In the genomic region with DNA sequence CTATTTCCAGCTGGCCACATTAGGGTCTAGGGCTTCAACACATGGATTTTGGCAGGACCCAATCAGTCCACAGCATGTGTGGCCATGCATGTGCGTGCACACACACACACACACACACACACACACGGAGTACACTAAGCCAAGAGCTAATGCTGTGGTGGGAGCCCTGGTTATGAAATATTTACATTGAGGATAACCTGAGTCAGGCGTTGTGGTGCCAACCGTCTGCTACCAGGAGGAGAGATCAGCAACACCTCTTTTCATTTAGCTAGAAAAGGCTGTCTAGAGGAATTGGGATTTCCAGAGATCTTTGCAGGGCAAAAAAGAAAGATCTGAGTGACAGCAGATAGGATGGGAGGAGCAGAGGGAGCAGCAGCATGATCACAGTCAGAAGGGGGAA, we compare ENCODE assay signal across 20 cellular contexts.
DNase-seq lines count a peak whose midpoint lies in the region; ATAC-seq and TF ChIP-seq lines count a peak whose summit lies in the region.
"Had no signal": no experiment of that assay in that cellular context is flagged by ENCODE, and none has a peak within 500 bp of the region (broad histone marks: within the 10 kb centered on the region; RNA-seq: fewer than 3 reads in every experiment).

No MANE protein-coding gene starts in this region.

- TF ChIP-seq CTCF in fibroblast of villous mesenchyme (IDR thresholded peaks at IDR 0.05; ENCODE audit: insufficient read depth, low read depth, low read length) (no peak), GM10266 (IDR thresholded peaks at IDR 0.05; ENCODE audit: control insufficient read depth, insufficient read depth, low read depth, missing control alignments) (no peak)

- H3K4me3 ChIP-seq in fibroblast of villous mesenchyme (ENCODE audit: low read depth, low read length) = no peak overlapping the region
- H3K4me3 ChIP-seq: GM12878, GM23338, K562, PC-9 had no signal

- DNase-seq in NCI-H2227 (lab: John Stamatoyannopoulos, UW; ENCODE audit: unreplicated experiment) (peak; percentile 14), NCI-H2227 treated with DMSO at 0.1 percent for 48 hours (lab: John Stamatoyannopoulos, UW) (no peak), amniotic epithelial cell (ENCODE audit: low read depth) (peak; percentile 84), fibroblast of villous mesenchyme (ENCODE audit: low read depth) (peak; percentile 56), glomerular visceral epithelial cell (ENCODE audit: extremely low spot score) (no peak), GM10266 (ENCODE audit: extremely low spot score) (no peak), T-helper 2 cell (no peak)
- DNase-seq: BE2C; Caco-2; CD4-positive, CD25-positive, alpha-beta regulatory T cell; GF-D8; NCI-H1105 treated with DMSO at 0.1 percent for 48 hours; NCI-H1694; NCI-H2081 treated with DMSO at 0.1 percent for 48 hours; NCI-H510A treated with DMSO at 0.1 percent for 48 hours; PC-9 had no signal

- ATAC-seq in GM19395 (IDR thresholded peaks at IDR 0.05; ENCODE audit: unreplicated experiment) = no peak
- ATAC-seq: GM12878, GM23338, K562 had no signal

Comparison
In these comparisons a context has a peak if more than half of its experiments do, and no peak if none do; other contexts are left out.
1. DNase-seq: peak in NCI-H2227 (single experiment), amniotic epithelial cell (single experiment) and fibroblast of villous mesenchyme (single experiment); none in NCI-H2227 treated with DMSO at 0.1 percent for 48 hours (single experiment), glomerular visceral epithelial cell (single experiment), GM10266 (single experiment) and T-helper 2 cell (0 of 5).